In genomic region chr10:88116491-88116890, GRCh38 we compare ENCODE assay signal across 12 cellular contexts.
DNase-seq lines count a peak whose midpoint lies in the region; ATAC-seq and TF ChIP-seq lines count a peak whose summit lies in the region.
"Had no signal": no experiment of that assay in that cellular context is flagged by ENCODE, and none has a peak within 500 bp of the region (broad histone marks: within the 10 kb centered on the region; RNA-seq: fewer than 3 reads in every experiment).

No MANE protein-coding gene starts in this region.

- CTCF ChIA-PET in CD4-positive, alpha-beta T cell (lab: Charles Lee), result no interaction called here

- H3K4me1 ChIP-seq in gastrocnemius medialis, result no peaks in the 10 kb centered on the region
- H3K4me1 ChIP-seq: esophagus muscularis mucosa had no signal

- peaks cover 14% of the 10 kb centered on the region for H3K4me1 Mint-ChIP-seq in activated T-helper 17 cell treated with anti-CD3 and anti-CD28 coated beads, Interleukin-2, amount 50 U/mL, for 72 hours
- H3K4me1 Mint-ChIP-seq in CD4-positive, alpha-beta T cell (ENCODE audit: low read depth), result peaks cover 11% of the 10 kb centered on the region

- H3K4me3 Mint-ChIP-seq in activated T-helper 17 cell treated with anti-CD3 and anti-CD28 coated beads, Interleukin-2, amount 50 U/mL, for 72 hours, result no peak overlapping the region
- H3K4me3 Mint-ChIP-seq in CD4-positive, alpha-beta T cell, result no peak overlapping the region

- TF ChIP-seq POLR2A in gastrocnemius medialis (IDR thresholded peaks at IDR 0.05), result no peak

- no peak overlapping the region for H3K27ac ChIP-seq in CD4-positive, alpha-beta T cell (ENCODE audit: low read depth, low read length)
- H3K27ac ChIP-seq in gastrocnemius medialis, result no peak overlapping the region
- H3K27ac ChIP-seq: adrenal gland, coronary artery, esophagus muscularis mucosa, testis had no signal

- H3K36me3 ChIP-seq in gastrocnemius medialis, result no peaks in the 10 kb centered on the region
- H3K36me3 ChIP-seq: adrenal gland, esophagus muscularis mucosa had no signal

- no peaks in the 10 kb centered on the region for H3K9me3 ChIP-seq in CD4-positive, alpha-beta T cell (ENCODE audit: control insufficient read depth, low read length)
- no peaks in the 10 kb centered on the region for H3K9me3 ChIP-seq in gastrocnemius medialis
- H3K9me3 ChIP-seq: adrenal gland, esophagus muscularis mucosa, testis had no signal

- H3K36me3 Mint-ChIP-seq in activated T-helper 17 cell treated with anti-CD3 and anti-CD28 coated beads, Interleukin-2, amount 50 U/mL, for 72 hours (ENCODE audit: low read depth), result no peaks in the 10 kb centered on the region
- H3K36me3 Mint-ChIP-seq in CD4-positive, alpha-beta T cell (ENCODE audit: low read depth), result no peaks in the 10 kb centered on the region

- H3K27me3 ChIP-seq in CD4-positive, alpha-beta T cell (ENCODE audit: control insufficient read depth, insufficient read depth, low read length), result no peaks in the 10 kb centered on the region
- H3K27me3 ChIP-seq in gastrocnemius medialis, result no peaks in the 10 kb centered on the region
- H3K27me3 ChIP-seq: adrenal gland, testis had no signal

- H3K4me3 ChIP-seq in gastrocnemius medialis, result no peak overlapping the region
- H3K4me3 ChIP-seq: adrenal gland, coronary artery, esophagus muscularis mucosa, testis had no signal

- no peak for TF ChIP-seq CTCF in CD4-positive, alpha-beta T cell (IDR thresholded peaks at IDR 0.05)
- no peak for TF ChIP-seq CTCF in gastrocnemius medialis (IDR thresholded peaks at IDR 0.05 in 4 of 5, conservative IDR thresholded peaks at IDR 0.05 in 1 of 5)

- POLR2A ChIA-PET in CD4-positive, alpha-beta T cell (lab: Charles Lee), result interaction anchor here (0.8 kb wide), 1 partner anchor 272 kb away, joined by 3 read pairs; no protein-coding TSS in a partner anchor

- H3K9me3 Mint-ChIP-seq in activated T-helper 17 cell treated with anti-CD3 and anti-CD28 coated beads, Interleukin-2, amount 50 U/mL, for 72 hours, result no peaks in the 10 kb centered on the region
- no peaks in the 10 kb centered on the region for H3K9me3 Mint-ChIP-seq in CD4-positive, alpha-beta T cell

- peak; percentile 48 for DNase-seq in GM03348 (ENCODE audit: low spot score)
- peak; percentile 85 for DNase-seq in LHCN-M2 (ENCODE audit: low read depth)
- peak; percentile 27 for DNase-seq in pons (ENCODE audit: low spot score)
- no peak for DNase-seq in CD4-positive, alpha-beta T cell
- DNase-seq in gastrocnemius medialis, result no peak
- no peak for DNase-seq in D341Med (ENCODE audit: low spot score)
- DNase-seq: adrenal gland, testis had no signal

- H3K27me3 Mint-ChIP-seq in activated T-helper 17 cell treated with anti-CD3 and anti-CD28 coated beads, Interleukin-2, amount 50 U/mL, for 72 hours, result no peaks in the 10 kb centered on the region
- no peaks in the 10 kb centered on the region for H3K27me3 Mint-ChIP-seq in CD4-positive, alpha-beta T cell

- in situ Hi-C loops in gastrocnemius medialis (cut with MboI; ENCODE audit: low sequenced_read_pairs in 4 of 4), result loop anchor here in 2 of 4 donors (10.0 to 25.0 kb wide), 2 partner anchors 254 to 262 kb away; partner anchors contain the start of genes KLLN (in 1 of the 2) and PTEN (in 1 of the 2)

- intact Hi-C loops in CD4-positive, alpha-beta T cell (cut with DNase I, micrococcal nuclease), result loop anchor here (5.0 to 10.0 kb wide), 2 partner anchors 268 to 271 kb away; no protein-coding TSS in a partner anchor
- intact Hi-C loops in gastrocnemius medialis (cut with DNase I; ENCODE audit: low total_unique reads), result loop anchor here (5.0 kb wide), 1 partner anchor 271 kb away; no protein-coding TSS in a partner anchor

- ATAC-seq in activated T-helper 17 cell treated with anti-CD3 and anti-CD28 coated beads, Interleukin-2, amount 50 U/mL, for 72 hours (replicated peaks), result peak; percentile 27
- no peak for ATAC-seq in CD4-positive, alpha-beta T cell (ENCODE audit: poor library complexity)
- no peak for ATAC-seq in HG02870 (IDR thresholded peaks at IDR 0.05; ENCODE audit: unreplicated experiment)
- no peak for ATAC-seq in gastrocnemius medialis

- H3K27ac Mint-ChIP-seq in activated T-helper 17 cell treated with anti-CD3 and anti-CD28 coated beads, Interleukin-2, amount 50 U/mL, for 72 hours, result no peak overlapping the region
- H3K27ac Mint-ChIP-seq in CD4-positive, alpha-beta T cell, result no peak overlapping the region

Comparison
In these comparisons a context has a peak if more than half of its experiments do, and no peak if none do; other contexts are left out.
1. DNase-seq: peak in GM03348 (single experiment), LHCN-M2 (single experiment) and pons (single experiment); none in CD4-positive, alpha-beta T cell (0 of 10), gastrocnemius medialis (0 of 2) and D341Med (single experiment).